9 cellular contexts compared by ENCODE assay signal in the genomic region with DNA sequence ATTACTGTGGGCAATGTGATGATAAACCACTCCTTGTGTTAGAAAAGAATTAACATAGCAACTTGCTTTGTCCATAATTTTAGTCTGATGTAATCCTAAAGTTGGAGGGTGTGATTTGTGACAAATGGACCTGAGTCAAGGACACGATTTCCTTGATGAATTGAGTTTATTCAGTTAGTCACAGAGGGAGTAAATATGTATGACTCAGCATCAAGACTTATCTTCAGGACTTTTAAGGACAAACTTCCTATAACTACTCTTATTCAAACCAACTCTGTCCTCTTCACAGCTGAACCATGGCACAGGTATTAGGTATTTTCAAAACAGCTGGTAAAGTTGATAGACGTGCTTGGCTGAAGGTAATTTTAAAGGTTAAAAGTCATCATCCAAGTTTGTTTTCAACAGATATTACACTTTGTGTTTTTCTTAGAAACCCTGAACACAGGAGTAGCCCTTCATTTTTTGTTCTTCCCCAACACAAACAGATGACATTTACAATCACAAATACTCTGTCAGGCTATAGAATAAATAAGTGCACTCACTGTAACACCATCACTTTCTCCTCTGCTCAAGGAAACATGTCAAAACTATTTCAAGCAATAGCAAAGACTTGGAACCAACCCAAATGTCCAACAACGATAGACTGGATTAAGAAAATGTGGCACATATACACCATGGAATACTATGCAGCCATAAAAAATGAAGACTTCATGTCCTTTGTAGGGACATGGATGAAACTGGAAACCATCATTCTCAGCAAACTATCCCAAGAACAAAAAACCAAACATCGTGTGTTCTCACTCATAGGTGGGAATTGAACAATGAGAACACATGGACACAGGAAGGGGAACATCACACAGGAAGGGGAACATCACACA.
DNase-seq lines count a peak whose midpoint lies in the region; ATAC-seq lines count a peak whose summit lies in the region.
"Had no signal": no experiment of that assay in that cellular context is flagged by ENCODE, and none has a peak within 500 bp of the region (broad histone marks: within the 10 kb centered on the region; RNA-seq: fewer than 3 reads in every experiment).

No MANE protein-coding gene starts in this region.

- H3K4me3 ChIP-seq in rectal smooth muscle tissue (ENCODE audit: low read length): no peak overlapping the region

- no peaks in the 10 kb centered on the region for H3K36me3 ChIP-seq in rectal smooth muscle tissue (ENCODE audit: control insufficient read depth, insufficient read depth, low read length)

- H3K27ac ChIP-seq in rectal smooth muscle tissue (ENCODE audit: low read depth, low read length): peak overlapping the region; percentile 26

- H3K9ac ChIP-seq in rectal smooth muscle tissue (ENCODE audit: low read length): no peak overlapping the region

- no peaks in the 10 kb centered on the region for H3K27me3 ChIP-seq in rectal smooth muscle tissue (ENCODE audit: control insufficient read depth, insufficient read depth, low read length)

- DNase-seq in ELR (ENCODE audit: low read depth) (peak; percentile 94), RKO (ENCODE audit: low spot score) (peak; percentile 99), fibroblast of peridontal ligament (ENCODE audit: extremely low read depth) (peak; percentile 68), SKM-1 treated with dmso at 0.1 percent for 144 hours (lab: John Stamatoyannopoulos, UW; ENCODE audit: unreplicated experiment) (no peak), pons (ENCODE audit: low spot score) (no peak)
- no peak for DNase-seq in effector CD8-positive, alpha-beta T cell (lab: John Stamatoyannopoulos, UW)
- DNase-seq: posterior cingulate gyrus had no signal

- ATAC-seq in HG03520 (IDR thresholded peaks at IDR 0.05; ENCODE audit: unreplicated experiment): no peak

- H3K4me1 ChIP-seq in rectal smooth muscle tissue (ENCODE audit: control insufficient read depth, insufficient read depth, low read length): no peaks in the 10 kb centered on the region

Comparison
In these comparisons a context has a peak if more than half of its experiments do, and no peak if none do; other contexts are left out.
1. DNase-seq: peak in ELR (single experiment), RKO (single experiment) and fibroblast of peridontal ligament (single experiment); none in SKM-1 treated with dmso at 0.1 percent for 144 hours (single experiment), pons (single experiment) and effector CD8-positive, alpha-beta T cell (single experiment).